25 cellular contexts compared by ENCODE assay signal in the genomic region with DNA sequence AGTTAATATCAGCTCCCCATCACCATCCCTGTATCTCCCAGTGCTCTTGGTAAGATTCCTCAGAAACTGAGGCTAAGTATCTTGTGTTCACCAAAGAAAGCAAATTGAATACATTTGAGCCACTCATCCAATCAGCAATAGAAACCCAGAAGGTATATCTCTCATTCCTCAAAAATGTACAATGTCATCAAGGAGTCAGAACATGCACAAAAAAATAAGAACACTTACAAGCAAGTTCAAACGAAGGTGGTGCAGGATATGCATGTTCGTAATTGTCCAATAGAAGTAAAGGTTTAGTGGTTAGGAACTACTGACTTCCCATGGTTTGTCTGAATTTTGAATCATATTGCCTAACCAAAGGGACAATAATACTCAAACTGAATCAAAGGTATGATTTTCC. TPM values are rescaled to one million over a fixed set of nuclear protein-coding genes. Genes with fewer than 3 reads are reported as not detected.
DNase-seq lines count a peak whose midpoint lies in the region; ATAC-seq, FAIRE-seq and TF ChIP-seq lines count a peak whose summit lies in the region.
"Had no signal": no experiment of that assay in that cellular context is flagged by ENCODE, and none has a peak within 500 bp of the region (broad histone marks: within the 10 kb centered on the region; RNA-seq: fewer than 3 reads in every experiment).

No MANE protein-coding gene starts in this region.

- dilution Hi-C loops in mammary epithelial cell (cut with HindIII; ENCODE audit: low sequenced_read_pairs), result no loop called here

- ATAC-seq in foreskin keratinocyte, result peak; percentile 75
- no peak for ATAC-seq in GM21381 (IDR thresholded peaks at IDR 0.05; ENCODE audit: unreplicated experiment)
- ATAC-seq in pancreas, result no peak
- ATAC-seq: GM23338, HCT116 had no signal

- intact Hi-C loops in mammary epithelial cell (cut with micrococcal nuclease), result no loop called here
- intact Hi-C loops in breast epithelium (cut with DNase I; ENCODE audit: low total_unique reads), result no loop called here
- intact Hi-C loops in pancreas (cut with DNase I), result no loop called here

- no peak overlapping the region for H3K4me2 ChIP-seq in mammary epithelial cell (ENCODE audit: insufficient read depth, low read depth, low read length)
- H3K4me2 ChIP-seq: BLaER1 treated with 17β-estradiol and CSF1 and Interleukin-3, amounts not matched to agents 10 nM and 100 nM; GM23338 had no signal

- TF ChIP-seq CTCF in mammary epithelial cell (conservative IDR thresholded peaks at IDR 0.05 in 1 of 2, IDR thresholded peaks at IDR 0.05 in 1 of 2; ENCODE audit: extremely low read depth in 1 of 2, insufficient read depth in 1 of 2, low read depth in 1 of 2, low read length in 2 of 2), result no peak
- no peak for TF ChIP-seq CTCF in breast epithelium (IDR thresholded peaks at IDR 0.05)
- no peak for TF ChIP-seq CTCF in epithelial cell of esophagus (IDR thresholded peaks at IDR 0.05; ENCODE audit: insufficient read depth, low read depth, low read length, missing control alignments)
- TF ChIP-seq CTCF in foreskin keratinocyte (conservative IDR thresholded peaks at IDR 0.05), result no peak
- no peak for TF ChIP-seq CTCF in pancreas (IDR thresholded peaks at IDR 0.05)

- DNase-seq in mammary epithelial cell, result peak; percentile 27
- DNase-seq in breast epithelium (ENCODE audit: low spot score in 2 of 2), result no peak
- peak; percentile 28 for DNase-seq in epithelial cell of esophagus (ENCODE audit: low read depth)
- DNase-seq in foreskin keratinocyte, result peak; percentile 75 to 83
- DNase-seq in pancreas, result no peak
- no peak for DNase-seq in stimulated activated CD4-positive, alpha-beta T cell treated with anti-CD3 and anti-CD28 coated beads, Interleukin-1b, Interleukin-23, amount 100 ng/mL, for 48 hours
- DNase-seq: AML-193; BE2C; CD4-positive, alpha-beta T cell; CD8-positive, alpha-beta memory T cell; DMS79 treated with DMSO at 0.1 percent for 48 hours; GF-D8; H9 had no signal

- CTCF ChIA-PET in mammary epithelial cell (lab: Charles Lee; ENCODE audit: low non-redundant PET), result no interaction called here

- H3K4me3 ChIP-seq in mammary epithelial cell (replicated peaks in 1 of 3; ENCODE audit: insufficient read depth in 1 of 3, low read depth in 2 of 3, low read length in 3 of 3) (no peak overlapping the region), breast epithelium (no peak overlapping the region), epithelial cell of esophagus (ENCODE audit: low read length) (no peak overlapping the region), pancreas (no peak overlapping the region)
- H3K4me3 ChIP-seq: BLaER1 treated with 17β-estradiol and CSF1 and Interleukin-3, amounts not matched to agents 10 nM and 100 nM; GM23338 had no signal

- H3K27ac ChIP-seq in mammary epithelial cell (ENCODE audit: insufficient read depth, low read depth, low read length) (no peak overlapping the region), breast epithelium (no peak overlapping the region), foreskin keratinocyte (peak overlapping the region; percentile 11), pancreas (no peak overlapping the region)
- H3K27ac ChIP-seq: 22Rv1; BLaER1 treated with 17β-estradiol and CSF1 and Interleukin-3, amounts not matched to agents 10 nM and 100 nM had no signal

- TF ChIP-seq POLR2A in breast epithelium (IDR thresholded peaks at IDR 0.05), result no peak

- FAIRE-seq in pancreas (lab: Jason Lieb, UNC), result no peak
- FAIRE-seq: A204.1, GM12891, GM18507 had no signal

- H3K9ac ChIP-seq in mammary epithelial cell (ENCODE audit: insufficient read depth, low read length), result no peak overlapping the region
- H3K9ac ChIP-seq: BLaER1 treated with 17β-estradiol and CSF1 and Interleukin-3, amounts not matched to agents 10 nM and 100 nM had no signal

- H3K4me1 ChIP-seq in mammary epithelial cell (ENCODE audit: insufficient read depth, low read length) (no peaks in the 10 kb centered on the region), breast epithelium (no peaks in the 10 kb centered on the region), foreskin keratinocyte (peaks cover 16% of the 10 kb centered on the region), pancreas (no peaks in the 10 kb centered on the region)
- H3K4me1 ChIP-seq: BE2C had no signal

- in situ Hi-C loops in mammary epithelial cell (cut with MboI; ENCODE audit: low sequenced_read_pairs in 2 of 2), result no loop called here

- H3K9me3 ChIP-seq in mammary epithelial cell (replicated peaks; ENCODE audit: insufficient read depth, low read length), result no peaks in the 10 kb centered on the region
- no peaks in the 10 kb centered on the region for H3K9me3 ChIP-seq in breast epithelium
- H3K9me3 ChIP-seq in pancreas, result no peaks in the 10 kb centered on the region
- H3K9me3 ChIP-seq: BE2C; BLaER1 treated with 17β-estradiol and CSF1 and Interleukin-3, amounts not matched to agents 10 nM and 100 nM had no signal

- no TSS peak for BruUV-seq in mammary epithelial cell (replicated peaks; lab: Mats Ljungman, UMichigan)

- H3K36me3 ChIP-seq in mammary epithelial cell (ENCODE audit: insufficient read depth, low read length) (no peaks in the 10 kb centered on the region), breast epithelium (no peaks in the 10 kb centered on the region), pancreas (no peaks in the 10 kb centered on the region)
- H3K36me3 ChIP-seq: BE2C; BLaER1 treated with 17β-estradiol and CSF1 and Interleukin-3, amounts not matched to agents 10 nM and 100 nM had no signal

- H3K27me3 ChIP-seq in mammary epithelial cell (ENCODE audit: insufficient read depth, low read length) (no peaks in the 10 kb centered on the region), breast epithelium (no peaks in the 10 kb centered on the region), foreskin keratinocyte (no peaks in the 10 kb centered on the region), pancreas (no peaks in the 10 kb centered on the region)
- H3K27me3 ChIP-seq: BLaER1 treated with 17β-estradiol and CSF1 and Interleukin-3, amounts not matched to agents 10 nM and 100 nM had no signal

- WGBS in mammary epithelial cell (ENCODE audit: low coverage, missing lambda C conversion rate), result 27% methylated on average over 2 of the region's 2 CpGs
- WGBS in pancreas, 2 donors, result 59% methylated on average over 2 of the region's 2 CpGs

- H3K79me2 ChIP-seq in mammary epithelial cell (ENCODE audit: insufficient read depth, low read length), result no peaks in the 10 kb centered on the region

- no peaks in the 10 kb centered on the region for H4K20me1 ChIP-seq in mammary epithelial cell (ENCODE audit: insufficient read depth, low read length)
- H4K20me1 ChIP-seq: BLaER1 treated with 17β-estradiol and CSF1 and Interleukin-3, amounts not matched to agents 10 nM and 100 nM had no signal

- H2AFZ ChIP-seq in mammary epithelial cell (ENCODE audit: low read depth, low read length), result no peak overlapping the region
- H2AFZ ChIP-seq: GM23338 had no signal

RNA-seq across cellular contexts. Expression of a gene that starts 24.3 kb away (rescaled TPM):
- not detected for total RNA-seq in mammary epithelial cell
- polyA plus RNA-seq in mammary epithelial cell, result not detected
- polyA minus RNA-seq in mammary epithelial cell, result not detected
- total RNA-seq in breast epithelium, result under 1 TPM in 1 of 3 donors, not detected in 2; 0.16 TPM
- total RNA-seq in foreskin keratinocyte, result not detected in 2 replicates
- polyA plus RNA-seq in foreskin keratinocyte, result not detected in 2 replicates
- 1 to 10 TPM in 3 of 6 donors, under 1 TPM in 3; 0.32 to 1.7 (median 0.72) TPM for total RNA-seq in pancreas
- 10 to 100 TPM in 1 of 2 donors, 1 to 10 TPM in 1; 1.4 to 10.4 TPM for polyA plus RNA-seq in pancreas
- total RNA-seq: CD4-positive, alpha-beta T cell; CD8-positive, alpha-beta memory T cell; G401; GM23338; H4; H9 had no signal
- polyA plus RNA-seq: AG04450; CD14-positive monocyte; CD8-positive, alpha-beta memory T cell; GM23338 had no signal

Comparison
In these comparisons a context has a peak if more than half of its experiments do, and no peak if none do; other contexts are left out.
1. DNase-seq: peak in mammary epithelial cell (single experiment), epithelial cell of esophagus (single experiment) and foreskin keratinocyte (2 of 2); none in breast epithelium (0 of 2), pancreas (0 of 6) and stimulated activated CD4-positive, alpha-beta T cell treated with anti-CD3 and anti-CD28 coated beads, Interleukin-1b, Interleukin-23, amount 100 ng/mL, for 48 hours (single experiment).